ENCODE assay signal across 1 cellular context in genomic region chr1:2418791-2419320, GRCh38.
TF ChIP-seq lines count a peak whose summit lies in the region.

No MANE protein-coding gene starts in this region.

TF ChIP-seq in IMR-90, 13 proteins besides CTCF, POLR2A, EP300 and RAD21:
- TF ChIP-seq MAFK (IDR thresholded peaks at IDR 0.05; ENCODE audit: low read depth, low read length): no peak
- TF ChIP-seq RFX5 (IDR thresholded peaks at IDR 0.05; ENCODE audit: low read depth, low read length): no peak
- no peak for TF ChIP-seq SMC3 (IDR thresholded peaks at IDR 0.05; ENCODE audit: low read depth, low read length)
- no peak for TF ChIP-seq MAZ (IDR thresholded peaks at IDR 0.05; ENCODE audit: borderline replicate concordance, low read depth, low read length)
- no peak for TF ChIP-seq RCOR1 (IDR thresholded peaks at IDR 0.05; ENCODE audit: insufficient replicate concordance, low read length)
- no peak for TF ChIP-seq BHLHE40 (IDR thresholded peaks at IDR 0.05; ENCODE audit: low read depth, low read length)
- TF ChIP-seq CEBPB (IDR thresholded peaks at IDR 0.05; ENCODE audit: low read depth, low read length): no peak
- TF ChIP-seq CHD1 (IDR thresholded peaks at IDR 0.05; ENCODE audit: low read depth, low read length): no peak
- no peak for TF ChIP-seq FOS (IDR thresholded peaks at IDR 0.05; ENCODE audit: low read depth, low read length)
- TF ChIP-seq ELK1 (IDR thresholded peaks at IDR 0.05; ENCODE audit: borderline replicate concordance, low read depth, low read length): no peak
- no peak for TF ChIP-seq MXI1 (IDR thresholded peaks at IDR 0.05; ENCODE audit: borderline replicate concordance, low read depth, low read length)
- TF ChIP-seq USF2 (IDR thresholded peaks at IDR 0.05; ENCODE audit: low read depth, low read length): no peak
- TF ChIP-seq NFE2L2 (IDR thresholded peaks at IDR 0.05; ENCODE audit: low read depth, low read length): no peak
TF ChIP-seq in IMR-90: peak in this region for 0.
